10 cellular contexts compared by ENCODE assay signal in genomic region chr6:43953794-43954310, GRCh38.
DNase-seq lines count a peak whose midpoint lies in the region; ATAC-seq, FAIRE-seq and TF ChIP-seq lines count a peak whose summit lies in the region.
"Had no signal": no experiment of that assay in that cellular context is flagged by ENCODE, and none has a peak within 500 bp of the region (broad histone marks: within the 10 kb centered on the region; RNA-seq: fewer than 3 reads in every experiment).

No MANE protein-coding gene starts in this region.

- TF ChIP-seq POLR2A in K562 (conservative IDR thresholded peaks at IDR 0.05) = no peak

- peaks cover 4% of the 10 kb centered on the region for H3K9me1 ChIP-seq in K562 (ENCODE audit: control insufficient read depth, insufficient read depth, low read length)

- no peaks in the 10 kb centered on the region for H3K79me2 ChIP-seq in K562 (ENCODE audit: control insufficient read depth, insufficient read depth, low read length)

- POLR2A ChIA-PET in K562 (lab: Yijun Ruan, JAX) = interaction anchor here (0.6 to 1.9 kb wide), 7 partner anchors 12 to 382 kb away, joined by 3 to 4 read pairs (median 4); no protein-coding TSS in a partner anchor
- POLR2A ChIA-PET in RWPE1 (lab: Yijun Ruan, JAX; ENCODE audit: low non-redundant PET) = interaction anchor here (0.8 kb wide), 1 partner anchor 184 kb away, joined by 3 read pairs; the partner anchor contains the start of gene VEGFA

- no TSS peak for BruUV-seq in K562 (replicated peaks; lab: Mats Ljungman, UMichigan)

- in situ Hi-C loops in K562 (cut with MboI) = loop anchor here (5.0 kb wide), 1 partner anchor 182 kb away; the partner anchor contains the start of gene VEGFA

- H3K27me3 ChIP-seq in K562 (ENCODE audit: control insufficient read depth in 2 of 2, insufficient read depth in 2 of 2, low read length in 2 of 2) (no peaks in the 10 kb centered on the region), skeletal muscle tissue (ENCODE audit: control insufficient read depth in 3 of 3, insufficient read depth in 3 of 3, low read length in 3 of 3) (no peaks in the 10 kb centered on the region)
- H3K27me3 ChIP-seq: SJSA1, suprapubic skin had no signal

- no peaks in the 10 kb centered on the region; the same call in 2 of the 3 replicates for H3K36me3 ChIP-seq in K562 (ENCODE audit: control insufficient read depth, insufficient read depth, low read length)
- no peaks in the 10 kb centered on the region for H3K36me3 ChIP-seq in skeletal muscle tissue (ENCODE audit: control insufficient read depth in 3 of 3, insufficient read depth in 3 of 3, low read length in 3 of 3)
- H3K36me3 ChIP-seq: SJSA1, suprapubic skin had no signal

- CTCF ChIA-PET in K562 (lab: Yijun Ruan, JAX; ENCODE audit: low intra/inter-chr PET ratio) (no interaction called here), RWPE1 (lab: Yijun Ruan, JAX) (interaction anchor here (0.5 to 1.4 kb wide), 6 partner anchors 10 to 311 kb away, joined by 3 to 4 read pairs (median 3); no protein-coding TSS in a partner anchor)

- peak; percentile 33 for TF ChIP-seq CTCF in HFF-Myc (IDR thresholded peaks at IDR 0.05; ENCODE audit: low read depth, low read length, missing control alignments)
- TF ChIP-seq CTCF in K562 (IDR thresholded peaks at IDR 0.05 in 2 of 3, conservative IDR thresholded peaks at IDR 0.05 in 1 of 3; ENCODE audit: insufficient read depth in 2 of 3, low read depth in 1 of 3, low read length in 3 of 3) = peak; percentile 56 to 69 (median 63)
- TF ChIP-seq CTCF in RWPE1 (conservative IDR thresholded peaks at IDR 0.05; ENCODE audit: low read depth) = no peak

- no peaks in the 10 kb centered on the region for H4K20me1 ChIP-seq in K562 (replicated peaks; ENCODE audit: control insufficient read depth, insufficient read depth, low read length)

- intact Hi-C loops in K562 (cut with micrococcal nuclease) = loop anchor here (5.0 kb wide), 1 partner anchor 287 kb away; no protein-coding TSS in a partner anchor

- peak; percentile 61 for ATAC-seq in K562
- ATAC-seq: left colon had no signal

- H3K4me3 ChIP-seq in HFF-Myc (replicated peaks; ENCODE audit: low read depth, low read length) = no peak overlapping the region
- no peak overlapping the region for H3K4me3 ChIP-seq in K562
- H3K4me3 ChIP-seq in skeletal muscle tissue (ENCODE audit: low read length in 3 of 3) = peak overlapping the region in 2 of 3 donors; percentile 22 to 27
- H3K4me3 ChIP-seq: SJSA1, suprapubic skin had no signal

- no peak overlapping the region for H3K27ac ChIP-seq in K562 (ENCODE audit: extremely low read depth, low read depth, low read length)
- peak overlapping the region; percentile 98 for H3K27ac ChIP-seq in skeletal muscle tissue (ENCODE audit: low read depth, low read length)
- no peak overlapping the region for H3K27ac ChIP-seq in RWPE1
- H3K27ac ChIP-seq: SJSA1, suprapubic skin had no signal

- no peak for DNase-seq in HFF-Myc (ENCODE audit: extremely low read depth, low read depth)
- peak in 1 of 4 experiments; percentile 60 for DNase-seq in K562 (ENCODE audit: extremely low read depth in 1 of 4, low spot score in 3 of 4)
- DNase-seq in iPS DF 19.7 (ENCODE audit: low read depth, low spot score) = peak; percentile 25
- DNase-seq in NCI-H2107 (lab: John Stamatoyannopoulos, UW) = no peak
- no peak for DNase-seq in NOMO-1 treated with DMSO at 0.1 percent for 48 hours (lab: John Stamatoyannopoulos, UW; ENCODE audit: unreplicated experiment)
- no peak for DNase-seq in RWPE1 (ENCODE audit: low spot score)

- WGBS in K562 (ENCODE audit: insufficient coverage, low coverage, missing lambda C conversion rate) = 69% methylated on average over 8 of the region's 8 CpGs

- no peak overlapping the region; a peak in 1 of 4 replicates for H3K9ac ChIP-seq in K562 (ENCODE audit: insufficient read depth in 1 of 2, low read depth in 2 of 2, low read length in 2 of 2)
- peak overlapping the region; percentile 67 to 85 (median 71) for H3K9ac ChIP-seq in skeletal muscle tissue (ENCODE audit: low read depth in 1 of 3, low read length in 3 of 3)

- H3K4me2 ChIP-seq in K562 (ENCODE audit: insufficient read depth, low read length) = no peak overlapping the region

- no peak for FAIRE-seq in K562 (lab: Jason Lieb, UNC)

- TF ChIP-seq RAD21 in K562 (CRISPR knock-in tag; conservative IDR thresholded peaks at IDR 0.05 in 1 of 2, IDR thresholded peaks at IDR 0.05 in 1 of 2) = peak; percentile 39 to 69

- H2AFZ ChIP-seq in K562 (ENCODE audit: low read depth, low read length) = no peak overlapping the region

- peaks cover 19% of the 10 kb centered on the region for H3K9me3 ChIP-seq in K562 (replicated peaks; ENCODE audit: control insufficient read depth, insufficient read depth, low read depth, low read length)
- no peaks in the 10 kb centered on the region for H3K9me3 ChIP-seq in skeletal muscle tissue (ENCODE audit: control insufficient read depth in 3 of 3, low read length in 3 of 3)
- H3K9me3 ChIP-seq: SJSA1, suprapubic skin had no signal

- no peak for TF ChIP-seq EP300 in K562 (IDR thresholded peaks at IDR 0.05; ENCODE audit: low read length)

- peaks cover 25 to 35% of the 10 kb centered on the region in 2 experiments for H3K4me1 ChIP-seq in K562 (replicated peaks in 1 of 2; ENCODE audit: control insufficient read depth in 2 of 2, insufficient read depth in 2 of 2, low read length in 2 of 2)
- peaks cover 20 to 49% (median 31%) of the 10 kb centered on the region in 3 donors for H3K4me1 ChIP-seq in skeletal muscle tissue (ENCODE audit: control insufficient read depth in 3 of 3, insufficient read depth in 3 of 3, low read length in 3 of 3)
- H3K4me1 ChIP-seq: suprapubic skin had no signal

TF ChIP-seq in K562, 482 proteins besides CTCF, POLR2A, EP300 and RAD21 (continues in another document):
- TF ChIP-seq, protein P1, sequence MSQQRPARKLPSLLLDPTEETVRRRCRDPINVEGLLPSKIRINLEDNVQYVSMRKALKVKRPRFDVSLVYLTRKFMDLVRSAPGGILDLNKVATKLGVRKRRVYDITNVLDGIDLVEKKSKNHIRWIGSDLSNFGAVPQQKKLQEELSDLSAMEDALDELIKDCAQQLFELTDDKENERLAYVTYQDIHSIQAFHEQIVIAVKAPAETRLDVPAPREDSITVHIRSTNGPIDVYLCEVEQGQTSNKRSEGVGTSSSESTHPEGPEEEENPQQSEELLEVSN (IDR thresholded peaks at IDR 0.05; ENCODE audit: borderline replicate concordance in 1 of 2, extremely low read depth in 1 of 2, insufficient read depth in 1 of 2, insufficient read length in 1 of 2, low read depth in 1 of 2, low read length in 1 of 2, poor library complexity in 1 of 2, severe bottlenecking in 1 of 2) = peak in 1 of 2 experiments; percentile 25
- TF ChIP-seq ESRRA (IDR thresholded peaks at IDR 0.05; ENCODE audit: borderline replicate concordance, low read depth) (0 out of 2 replicates have a peak, but pooled peaks have one; percentile 44), ZFP30 (CRISPR knock-in tag; IDR thresholded peaks at IDR 0.05; ENCODE audit: borderline replicate concordance) (no peak)

Comparison
In these comparisons a context has a peak if more than half of its experiments do, and no peak if none do; other contexts are left out.
1. H3K4me3 ChIP-seq: peak in skeletal muscle tissue (2 of 3); none in HFF-Myc (single experiment) and K562 (single experiment).
2. H3K9ac ChIP-seq: peak in skeletal muscle tissue (3 of 3); none in K562 (0 of 2).